Comparison of ENCODE assay signal across 9 cellular contexts in genomic region chr3:195897853-195898415, GRCh38. TPM values are rescaled to one million over a fixed set of nuclear protein-coding genes. Genes with fewer than 3 reads are reported as not detected.
DNase-seq lines count a peak whose midpoint lies in the region; ATAC-seq and TF ChIP-seq lines count a peak whose summit lies in the region.
"Had no signal": no experiment of that assay in that cellular context is flagged by ENCODE, and none has a peak within 500 bp of the region (broad histone marks: within the 10 kb centered on the region; RNA-seq: fewer than 3 reads in every experiment).

No MANE protein-coding gene starts in this region.

- H3K27ac ChIP-seq in dorsolateral prefrontal cortex, result peak overlapping the region in 42 of 59 donors; percentile 2 to 99 (median 48)

- no peak for DNase-seq in activated CD4-positive, alpha-beta T cell treated with anti-CD3 and anti-CD28 coated beads, Interleukin-2, amount 10 ng/mL, durations not matched to agents 24 days and 14 days
- no peak for DNase-seq in activated CD4-positive, alpha-beta T cell treated with anti-CD3 and anti-CD28 coated beads, Interleukin-2, amount 50 U/mL, for 1 hour
- peak; percentile 47 for DNase-seq in NCI-H69 (lab: John Stamatoyannopoulos, UW)
- no peak for DNase-seq in dorsolateral prefrontal cortex
- DNase-seq in progenitor cell of endocrine pancreas (ENCODE audit: low spot score, unreplicated experiment), result no peak
- DNase-seq: left ventricle myocardium inferior had no signal

- intact Hi-C loops in activated CD4-positive, alpha-beta T cell treated with anti-CD3 and anti-CD28 coated beads, Interleukin-2, amount 10 ng/mL, durations not matched to agents 24 days and 14 days (cut with micrococcal nuclease), result no loop called here
- intact Hi-C loops in dorsolateral prefrontal cortex (cut with DNase I), result no loop called here

- H3K27ac Mint-ChIP-seq in activated CD4-positive, alpha-beta T cell treated with anti-CD3 and anti-CD28 coated beads, Interleukin-2, amount 10 ng/mL, durations not matched to agents 24 days and 14 days, result peak overlapping the region; percentile 21
- no peak overlapping the region for H3K27ac Mint-ChIP-seq in progenitor cell of endocrine pancreas

- no peaks in the 10 kb centered on the region for H3K9me3 Mint-ChIP-seq in activated CD4-positive, alpha-beta T cell treated with anti-CD3 and anti-CD28 coated beads, Interleukin-2, amount 10 ng/mL, durations not matched to agents 24 days and 14 days
- no peaks in the 10 kb centered on the region for H3K9me3 Mint-ChIP-seq in progenitor cell of endocrine pancreas (ENCODE audit: low read depth)

- no peak for TF ChIP-seq CTCF in dorsolateral prefrontal cortex (IDR thresholded peaks at IDR 0.05 in 54 of 56, conservative IDR thresholded peaks at IDR 0.05 in 2 of 56; ENCODE audit: low read depth in 1 of 56, partially characterized antibody in 56 of 56)
- TF ChIP-seq CTCF in progenitor cell of endocrine pancreas (IDR thresholded peaks at IDR 0.05; ENCODE audit: unreplicated experiment), result peak; percentile 29

- no peaks in the 10 kb centered on the region for H3K27me3 ChIP-seq in dorsolateral prefrontal cortex

- ATAC-seq in GM19463 (IDR thresholded peaks at IDR 0.05; ENCODE audit: unreplicated experiment), result no peak
- ATAC-seq in GM18858 (IDR thresholded peaks at IDR 0.05; ENCODE audit: unreplicated experiment), result no peak
- no peak for ATAC-seq in GM19397 (IDR thresholded peaks at IDR 0.05; ENCODE audit: unreplicated experiment)

- H3K36me3 Mint-ChIP-seq in activated CD4-positive, alpha-beta T cell treated with anti-CD3 and anti-CD28 coated beads, Interleukin-2, amount 10 ng/mL, durations not matched to agents 24 days and 14 days (ENCODE audit: low read depth), result peaks cover 7% of the 10 kb centered on the region
- no peaks in the 10 kb centered on the region for H3K36me3 Mint-ChIP-seq in progenitor cell of endocrine pancreas (ENCODE audit: insufficient read depth)

- H3K4me3 ChIP-seq in dorsolateral prefrontal cortex, result no peak overlapping the region

- peak overlapping the region; percentile 13 for H3K4me3 Mint-ChIP-seq in activated CD4-positive, alpha-beta T cell treated with anti-CD3 and anti-CD28 coated beads, Interleukin-2, amount 10 ng/mL, durations not matched to agents 24 days and 14 days
- H3K4me3 Mint-ChIP-seq in progenitor cell of endocrine pancreas (ENCODE audit: low read depth), result no peak overlapping the region

- H3K4me1 Mint-ChIP-seq in activated CD4-positive, alpha-beta T cell treated with anti-CD3 and anti-CD28 coated beads, Interleukin-2, amount 10 ng/mL, durations not matched to agents 24 days and 14 days, result peaks cover 60% of the 10 kb centered on the region
- H3K4me1 Mint-ChIP-seq in progenitor cell of endocrine pancreas (ENCODE audit: low read depth), result peaks cover 19% of the 10 kb centered on the region

- H3K27me3 Mint-ChIP-seq in activated CD4-positive, alpha-beta T cell treated with anti-CD3 and anti-CD28 coated beads, Interleukin-2, amount 10 ng/mL, durations not matched to agents 24 days and 14 days, result no peaks in the 10 kb centered on the region
- H3K27me3 Mint-ChIP-seq in progenitor cell of endocrine pancreas, result no peaks in the 10 kb centered on the region

RNA-seq across cellular contexts. Expression of gene TNK2, which starts 10.4 kb away (rescaled TPM):
- total RNA-seq in activated CD4-positive, alpha-beta T cell treated with anti-CD3 and anti-CD28 coated beads, Interleukin-2, amount 10 ng/mL, durations not matched to agents 24 days and 14 days, result 101 and 110 TPM in 2 replicates
- 100 to 1,000 TPM; 167 to 402 (median 279) TPM for total RNA-seq in dorsolateral prefrontal cortex
- total RNA-seq in progenitor cell of endocrine pancreas, result 57.3 and 73.6 TPM in 2 replicates
